ENCODE assay signal across 8 cellular contexts in genomic region chr14:70416322-70416716, GRCh38. TPM values are rescaled to one million over a fixed set of nuclear protein-coding genes. Genes with fewer than 3 reads are reported as not detected.
A peak's percentile ranks its signal among the peaks of the same experiment; 100 is the strongest.
DNase-seq lines count a peak whose midpoint lies in the region; ATAC-seq and TF ChIP-seq lines count a peak whose summit lies in the region.

No MANE protein-coding gene starts in this region.

- H3K4me1 ChIP-seq in DOHH2 (ENCODE audit: control insufficient read depth, low read length) = no peaks in the 10 kb centered on the region
- peaks cover 4 to 10% of the 10 kb centered on the region in 2 donors for H3K4me1 ChIP-seq in thoracic aorta (ENCODE audit: control insufficient read depth in 1 of 2, low read depth in 2 of 2)

- ATAC-seq in thoracic aorta (ENCODE audit: insufficient number of reproducible peaks, low FRiP score, low read depth) (no peak), HG02981 (IDR thresholded peaks at IDR 0.05; ENCODE audit: unreplicated experiment) (no peak)

- in situ Hi-C loops in astrocyte of the spinal cord (cut with HindIII; ENCODE audit: low sequenced_read_pairs) = no loop called here

- peak overlapping the region; percentile 69 for H3K4me2 ChIP-seq in DOHH2 (ENCODE audit: low read length)

- DNase-seq in astrocyte of the spinal cord (ENCODE audit: low read depth, low spot score) = peak; percentile 10
- peak; percentile 28 for DNase-seq in kidney tubule cell (ENCODE audit: low spot score)
- no peak for DNase-seq in thoracic aorta (ENCODE audit: low spot score)
- no peak for DNase-seq in HUDEP-2 (lab: John Stamatoyannopoulos, UW; ENCODE audit: unreplicated experiment in 76 of 76)
- DNase-seq in activated gamma-delta T cell treated with Interleukin-2 at 50 U/mL for 16 hours = no peak

- no peaks in the 10 kb centered on the region for H4K20me1 ChIP-seq in DOHH2 (ENCODE audit: control insufficient read depth, insufficient read depth, low read depth, low read length)

- H3K9me3 ChIP-seq in DOHH2 (ENCODE audit: control insufficient read depth, insufficient read depth, low read length) (no peaks in the 10 kb centered on the region), KOPT-K1 (ENCODE audit: insufficient read depth, low read length, poor library complexity, severe bottlenecking) (no peaks in the 10 kb centered on the region), thoracic aorta (no peaks in the 10 kb centered on the region)

- TF ChIP-seq CTCF in DOHH2 (IDR thresholded peaks at IDR 0.05; ENCODE audit: low read depth, low read length, poor library complexity, severe bottlenecking) = no peak
- no peak for TF ChIP-seq CTCF in astrocyte of the spinal cord (IDR thresholded peaks at IDR 0.05; ENCODE audit: low read depth, low read length)
- TF ChIP-seq CTCF in thoracic aorta (IDR thresholded peaks at IDR 0.05) = no peak

- H3K27me3 ChIP-seq in DOHH2 (ENCODE audit: control insufficient read depth, low read length) (no peaks in the 10 kb centered on the region), thoracic aorta (replicated peaks; ENCODE audit: insufficient read depth) (no peaks in the 10 kb centered on the region)

- no peaks in the 10 kb centered on the region for H3K9me2 ChIP-seq in DOHH2 (replicated peaks; ENCODE audit: control insufficient read depth, low read length)

- H3K79me2 ChIP-seq in DOHH2 (ENCODE audit: control insufficient read depth, low read length) = no peaks in the 10 kb centered on the region

- H3K36me3 ChIP-seq in DOHH2 (ENCODE audit: control insufficient read depth, low read length) (no peaks in the 10 kb centered on the region), KOPT-K1 (ENCODE audit: insufficient read depth, low read length) (peaks cover 19% of the 10 kb centered on the region), thoracic aorta (no peaks in the 10 kb centered on the region)

- H3F3A ChIP-seq in DOHH2 (ENCODE audit: control insufficient read depth, insufficient read depth) = no peaks in the 10 kb centered on the region

- H3K27ac ChIP-seq in DOHH2 (ENCODE audit: low read depth, low read length) = no peak overlapping the region
- H3K27ac ChIP-seq in KOPT-K1 (ENCODE audit: low read depth, low read length, poor library complexity, severe bottlenecking) = peak overlapping the region; percentile 56
- H3K27ac ChIP-seq in thoracic aorta = peak overlapping the region in 1 of 2 donors; percentile 71

- H3K4me3 ChIP-seq in DOHH2 (ENCODE audit: low read length) (peak overlapping the region; percentile 72), astrocyte of the spinal cord (ENCODE audit: low read depth, low read length) (peak overlapping the region; percentile 91), thoracic aorta (peak overlapping the region; percentile 99)

RNA-seq across cellular contexts. Expression of gene SYNJ2BP, which starts 0.6 kb away (rescaled TPM):
- 10 to 100 TPM; 24.1 to 24.8 TPM for total RNA-seq in thoracic aorta

RNA-seq across cellular contexts. Expression of gene ADAM21, which starts 35.7 kb away (rescaled TPM):
- total RNA-seq in thoracic aorta = under 1 TPM in 1 of 2 donors, not detected in 1; 0.14 TPM

RNA-seq across cellular contexts. Expression of gene COX16, which starts 56.8 kb away (rescaled TPM):
- total RNA-seq in thoracic aorta = 10 to 100 TPM; 13.6 to 20.0 TPM

Comparison
In these comparisons a context has a peak if more than half of its experiments do, and no peak if none do; other contexts are left out.
1. DNase-seq: peak in astrocyte of the spinal cord (single experiment) and kidney tubule cell (single experiment); none in thoracic aorta (single experiment), HUDEP-2 (0 of 76) and activated gamma-delta T cell treated with Interleukin-2 at 50 U/mL for 16 hours (single experiment).
2. Peak in every context shown above with its lines, with median percentiles within 50 percentile points of each other: H3K4me3 ChIP-seq.